Comparison of ENCODE assay signal across 1 cellular context in the genomic region with DNA sequence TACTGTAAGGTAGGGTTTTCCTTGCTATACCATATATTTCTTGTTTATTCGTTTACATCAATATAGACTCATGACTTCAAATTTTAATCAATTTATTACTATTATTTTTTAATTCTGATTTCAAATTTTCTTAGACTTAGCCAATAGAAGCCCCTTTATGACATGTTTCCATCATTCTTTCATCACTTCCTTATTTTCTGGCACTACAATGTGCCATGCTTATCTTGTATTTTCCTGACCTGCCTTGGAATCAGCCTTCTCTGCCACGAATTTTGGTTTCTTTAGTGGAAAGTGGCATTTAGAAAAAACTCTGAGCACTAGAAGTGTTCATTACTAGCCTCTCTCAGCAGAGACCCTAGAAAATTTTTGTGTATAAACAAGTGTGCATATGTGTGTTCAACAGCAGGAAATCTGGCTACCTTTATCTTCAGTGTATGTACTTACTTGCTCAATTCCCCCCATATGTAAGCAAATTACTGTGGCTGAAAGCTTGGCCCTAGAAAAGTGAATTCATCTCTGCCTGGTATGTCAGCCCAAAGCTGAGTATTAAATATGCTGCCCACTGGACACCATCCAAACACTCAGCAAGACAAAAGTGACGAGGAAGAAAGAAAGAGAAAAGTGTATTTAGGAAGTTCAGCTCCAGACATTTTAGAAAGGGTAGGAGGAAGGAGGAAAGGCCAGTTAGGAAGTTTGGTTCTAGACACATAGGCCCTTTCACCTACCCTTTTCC.
TF ChIP-seq lines count a peak whose summit lies in the region.

No MANE protein-coding gene starts in this region.

TF ChIP-seq in HepG2, 621 proteins besides CTCF, POLR2A, EP300 and RAD21 (continued from another document and continues in another):
- TF ChIP-seq, protein P1, sequence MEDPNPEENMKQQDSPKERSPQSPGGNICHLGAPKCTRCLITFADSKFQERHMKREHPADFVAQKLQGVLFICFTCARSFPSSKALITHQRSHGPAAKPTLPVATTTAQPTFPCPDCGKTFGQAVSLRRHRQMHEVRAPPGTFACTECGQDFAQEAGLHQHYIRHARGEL (CRISPR knock-in tag; IDR thresholded peaks at IDR 0.05), result no peak
- 0 out of 2 replicates have a peak, but pooled peaks have one; percentile 33 for TF ChIP-seq ZMYM4 (CRISPR knock-in tag; IDR thresholded peaks at IDR 0.05)
- TF ChIP-seq, protein P2, sequence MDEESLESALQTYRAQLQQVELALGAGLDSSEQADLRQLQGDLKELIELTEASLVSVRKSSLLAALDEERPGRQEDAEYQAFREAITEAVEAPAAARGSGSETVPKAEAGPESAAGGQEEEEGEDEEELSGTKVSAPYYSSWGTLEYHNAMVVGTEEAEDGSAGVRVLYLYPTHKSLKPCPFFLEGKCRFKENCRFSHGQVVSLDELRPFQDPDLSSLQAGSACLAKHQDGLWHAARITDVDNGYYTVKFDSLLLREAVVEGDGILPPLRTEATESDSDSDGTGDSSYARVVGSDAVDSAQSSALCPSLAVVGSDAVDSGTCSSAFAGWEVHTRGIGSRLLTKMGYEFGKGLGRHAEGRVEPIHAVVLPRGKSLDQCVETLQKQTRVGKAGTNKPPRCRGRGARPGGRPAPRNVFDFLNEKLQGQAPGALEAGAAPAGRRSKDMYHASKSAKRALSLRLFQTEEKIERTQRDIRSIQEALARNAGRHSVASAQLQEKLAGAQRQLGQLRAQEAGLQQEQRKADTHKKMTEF (CRISPR knock-in tag; IDR thresholded peaks at IDR 0.05), result no peak; the same call in 1 of the 2 replicates
- TF ChIP-seq, protein P3, sequence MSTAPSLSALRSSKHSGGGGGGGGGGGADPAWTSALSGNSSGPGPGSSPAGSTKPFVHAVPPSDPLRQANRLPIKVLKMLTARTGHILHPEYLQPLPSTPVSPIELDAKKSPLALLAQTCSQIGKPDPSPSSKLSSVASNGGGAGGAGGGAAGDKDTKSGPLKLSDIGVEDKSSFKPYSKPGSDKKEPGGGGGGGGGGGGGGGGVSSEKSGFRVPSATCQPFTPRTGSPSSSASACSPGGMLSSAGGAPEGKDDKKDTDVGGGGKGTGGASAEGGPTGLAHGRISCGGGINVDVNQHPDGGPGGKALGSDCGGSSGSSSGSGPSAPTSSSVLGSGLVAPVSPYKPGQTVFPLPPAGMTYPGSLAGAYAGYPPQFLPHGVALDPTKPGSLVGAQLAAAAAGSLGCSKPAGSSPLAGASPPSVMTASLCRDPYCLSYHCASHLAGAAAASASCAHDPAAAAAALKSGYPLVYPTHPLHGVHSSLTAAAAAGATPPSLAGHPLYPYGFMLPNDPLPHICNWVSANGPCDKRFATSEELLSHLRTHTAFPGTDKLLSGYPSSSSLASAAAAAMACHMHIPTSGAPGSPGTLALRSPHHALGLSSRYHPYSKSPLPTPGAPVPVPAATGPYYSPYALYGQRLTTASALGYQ (CRISPR knock-in tag; IDR thresholded peaks at IDR 0.05), result 0 out of 2 replicates have a peak, but pooled peaks have one; percentile 43
- no peak for TF ChIP-seq HMGA1 (CRISPR knock-in tag; conservative IDR thresholded peaks at IDR 0.05)
- no peak for TF ChIP-seq SIX1 (CRISPR knock-in tag; IDR thresholded peaks at IDR 0.05; ENCODE audit: borderline replicate concordance)
- no peak for TF ChIP-seq NBN (conservative IDR thresholded peaks at IDR 0.05)
- TF ChIP-seq FOXK1 (CRISPR knock-in tag; IDR thresholded peaks at IDR 0.05; ENCODE audit: borderline replicate concordance, low read depth), result peak; percentile 28; the same call in 1 of the 2 replicates
- TF ChIP-seq RFX1 (IDR thresholded peaks at IDR 0.05), result no peak
- TF ChIP-seq, protein P4, sequence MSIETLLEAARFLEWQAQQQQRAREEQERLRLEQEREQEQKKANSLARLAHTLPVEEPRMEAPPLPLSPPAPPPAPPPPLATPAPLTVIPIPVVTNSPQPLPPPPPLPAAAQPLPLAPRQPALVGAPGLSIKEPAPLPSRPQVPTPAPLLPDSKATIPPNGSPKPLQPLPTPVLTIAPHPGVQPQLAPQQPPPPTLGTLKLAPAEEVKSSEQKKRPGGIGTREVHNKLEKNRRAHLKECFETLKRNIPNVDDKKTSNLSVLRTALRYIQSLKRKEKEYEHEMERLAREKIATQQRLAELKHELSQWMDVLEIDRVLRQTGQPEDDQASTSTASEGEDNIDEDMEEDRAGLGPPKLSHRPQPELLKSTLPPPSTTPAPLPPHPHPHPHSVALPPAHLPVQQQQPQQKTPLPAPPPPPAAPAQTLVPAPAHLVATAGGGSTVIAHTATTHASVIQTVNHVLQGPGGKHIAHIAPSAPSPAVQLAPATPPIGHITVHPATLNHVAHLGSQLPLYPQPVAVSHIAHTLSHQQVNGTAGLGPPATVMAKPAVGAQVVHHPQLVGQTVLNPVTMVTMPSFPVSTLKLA (IDR thresholded peaks at IDR 0.05), result no peak
- TF ChIP-seq TCF7 (IDR thresholded peaks at IDR 0.05; ENCODE audit: low read depth), result no peak
- TF ChIP-seq, protein P5, sequence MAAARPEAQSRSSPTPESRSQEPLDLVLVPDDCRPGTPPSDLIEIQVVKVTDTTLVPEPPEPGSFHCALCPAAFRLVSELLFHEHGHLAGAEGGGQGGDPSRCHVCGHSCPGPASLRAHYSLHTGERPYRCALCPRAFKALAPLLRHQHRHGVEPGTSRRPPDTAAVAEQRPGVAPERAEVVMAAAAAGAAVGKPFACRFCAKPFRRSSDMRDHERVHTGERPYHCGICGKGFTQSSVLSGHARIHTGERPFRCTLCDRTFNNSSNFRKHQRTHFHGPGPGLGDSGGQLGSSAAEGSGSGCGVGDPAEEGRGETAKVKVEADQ (CRISPR knock-in tag; IDR thresholded peaks at IDR 0.05; ENCODE audit: borderline replicate concordance), result no peak
- TF ChIP-seq ZNF451 (CRISPR knock-in tag; IDR thresholded peaks at IDR 0.05), result no peak
- TF ChIP-seq ZBTB7A (CRISPR knock-in tag; IDR thresholded peaks at IDR 0.05), result no peak
- TF ChIP-seq ZNF570 (CRISPR knock-in tag; IDR thresholded peaks at IDR 0.05; ENCODE audit: borderline replicate concordance), result no peak
- no peak for TF ChIP-seq ZNF34 (CRISPR knock-in tag; IDR thresholded peaks at IDR 0.05; ENCODE audit: borderline replicate concordance)
- 0 out of 2 replicates have a peak, but pooled peaks have one; percentile 17 for TF ChIP-seq NFIC (IDR thresholded peaks at IDR 0.05; ENCODE audit: low read length)
- TF ChIP-seq ZNF44 (CRISPR knock-in tag; IDR thresholded peaks at IDR 0.05), result no peak
- no peak for TF ChIP-seq JUND (CRISPR knock-in tag; IDR thresholded peaks at IDR 0.05)
- no peak for TF ChIP-seq ZNF256 (CRISPR knock-in tag; conservative IDR thresholded peaks at IDR 0.05)
- no peak for TF ChIP-seq FLYWCH1 (CRISPR knock-in tag; IDR thresholded peaks at IDR 0.05)
- TF ChIP-seq NR1H2 (CRISPR knock-in tag; IDR thresholded peaks at IDR 0.05; ENCODE audit: borderline replicate concordance, low read depth), result no peak
- no peak for TF ChIP-seq TCF7L2 (IDR thresholded peaks at IDR 0.05; ENCODE audit: low read depth, low read length)
- TF ChIP-seq, protein P6, sequence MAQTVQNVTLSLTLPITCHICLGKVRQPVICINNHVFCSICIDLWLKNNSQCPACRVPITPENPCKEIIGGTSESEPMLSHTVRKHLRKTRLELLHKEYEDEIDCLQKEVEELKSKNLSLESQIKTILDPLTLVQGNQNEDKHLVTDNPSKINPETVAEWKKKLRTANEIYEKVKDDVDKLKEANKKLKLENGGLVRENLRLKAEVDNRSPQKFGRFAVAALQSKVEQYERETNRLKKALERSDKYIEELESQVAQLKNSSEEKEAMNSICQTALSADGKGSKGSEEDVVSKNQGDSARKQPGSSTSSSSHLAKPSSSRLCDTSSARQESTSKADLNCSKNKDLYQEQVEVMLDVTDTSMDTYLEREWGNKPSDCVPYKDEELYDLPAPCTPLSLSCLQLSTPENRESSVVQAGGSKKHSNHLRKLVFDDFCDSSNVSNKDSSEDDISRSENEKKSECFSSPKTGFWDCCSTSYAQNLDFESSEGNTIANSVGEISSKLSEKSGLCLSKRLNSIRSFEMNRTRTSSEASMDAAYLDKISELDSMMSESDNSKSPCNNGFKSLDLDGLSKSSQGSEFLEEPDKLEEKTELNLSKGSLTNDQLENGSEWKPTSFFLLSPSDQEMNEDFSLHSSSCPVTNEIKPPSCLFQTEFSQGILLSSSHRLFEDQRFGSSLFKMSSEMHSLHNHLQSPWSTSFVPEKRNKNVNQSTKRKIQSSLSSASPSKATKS (CRISPR knock-in tag; IDR thresholded peaks at IDR 0.05), result no peak
- no peak for TF ChIP-seq HNRNPH1 (optimal IDR thresholded peaks at IDR 0.05; ENCODE audit: low read depth, low read length)
- TF ChIP-seq IKZF1 (IDR thresholded peaks at IDR 0.05), result no peak
- TF ChIP-seq ZNF563 (CRISPR knock-in tag; IDR thresholded peaks at IDR 0.05), result no peak
- TF ChIP-seq PHF8 (CRISPR knock-in tag; IDR thresholded peaks at IDR 0.05), result no peak
- no peak for TF ChIP-seq ZKSCAN8 (CRISPR knock-in tag; IDR thresholded peaks at IDR 0.05; ENCODE audit: borderline replicate concordance)
- no peak for TF ChIP-seq SNAI1 (CRISPR knock-in tag; IDR thresholded peaks at IDR 0.05; ENCODE audit: borderline replicate concordance)
- no peak for TF ChIP-seq ZNF232 (CRISPR knock-in tag; IDR thresholded peaks at IDR 0.05; ENCODE audit: borderline replicate concordance)
- no peak for TF ChIP-seq ZNF382 (CRISPR knock-in tag; IDR thresholded peaks at IDR 0.05; ENCODE audit: borderline replicate concordance)
- TF ChIP-seq SP2 (CRISPR knock-in tag; IDR thresholded peaks at IDR 0.05), result no peak
- TF ChIP-seq, protein P7, sequence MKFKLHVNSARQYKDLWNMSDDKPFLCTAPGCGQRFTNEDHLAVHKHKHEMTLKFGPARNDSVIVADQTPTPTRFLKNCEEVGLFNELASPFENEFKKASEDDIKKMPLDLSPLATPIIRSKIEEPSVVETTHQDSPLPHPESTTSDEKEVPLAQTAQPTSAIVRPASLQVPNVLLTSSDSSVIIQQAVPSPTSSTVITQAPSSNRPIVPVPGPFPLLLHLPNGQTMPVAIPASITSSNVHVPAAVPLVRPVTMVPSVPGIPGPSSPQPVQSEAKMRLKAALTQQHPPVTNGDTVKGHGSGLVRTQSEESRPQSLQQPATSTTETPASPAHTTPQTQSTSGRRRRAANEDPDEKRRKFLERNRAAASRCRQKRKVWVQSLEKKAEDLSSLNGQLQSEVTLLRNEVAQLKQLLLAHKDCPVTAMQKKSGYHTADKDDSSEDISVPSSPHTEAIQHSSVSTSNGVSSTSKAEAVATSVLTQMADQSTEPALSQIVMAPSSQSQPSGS (CRISPR knock-in tag; IDR thresholded peaks at IDR 0.05), result no peak
- no peak for TF ChIP-seq SETDB1 (CRISPR knock-in tag; IDR thresholded peaks at IDR 0.05; ENCODE audit: borderline replicate concordance)
- TF ChIP-seq, protein P8, sequence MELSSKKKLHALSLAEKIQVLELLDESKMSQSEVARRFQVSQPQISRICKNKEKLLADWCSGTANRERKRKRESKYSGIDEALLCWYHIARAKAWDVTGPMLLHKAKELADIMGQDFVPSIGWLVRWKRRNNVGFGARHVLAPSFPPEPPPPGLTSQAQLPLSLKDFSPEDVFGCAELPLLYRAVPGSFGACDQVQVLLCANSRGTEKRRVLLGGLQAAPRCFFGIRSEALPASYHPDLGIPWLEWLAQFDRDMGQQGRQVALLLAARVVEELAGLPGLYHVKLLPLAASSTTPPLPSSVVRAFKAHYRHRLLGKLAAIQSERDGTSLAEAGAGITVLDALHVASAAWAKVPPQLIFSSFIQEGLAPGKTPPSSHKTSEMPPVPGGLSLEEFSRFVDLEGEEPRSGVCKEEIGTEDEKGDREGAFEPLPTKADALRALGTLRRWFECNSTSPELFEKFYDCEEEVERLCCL (CRISPR knock-in tag; IDR thresholded peaks at IDR 0.05; ENCODE audit: borderline replicate concordance), result no peak
- TF ChIP-seq ZNF292 (CRISPR knock-in tag; IDR thresholded peaks at IDR 0.05; ENCODE audit: borderline replicate concordance, low read depth), result no peak
- TF ChIP-seq, protein P9, sequence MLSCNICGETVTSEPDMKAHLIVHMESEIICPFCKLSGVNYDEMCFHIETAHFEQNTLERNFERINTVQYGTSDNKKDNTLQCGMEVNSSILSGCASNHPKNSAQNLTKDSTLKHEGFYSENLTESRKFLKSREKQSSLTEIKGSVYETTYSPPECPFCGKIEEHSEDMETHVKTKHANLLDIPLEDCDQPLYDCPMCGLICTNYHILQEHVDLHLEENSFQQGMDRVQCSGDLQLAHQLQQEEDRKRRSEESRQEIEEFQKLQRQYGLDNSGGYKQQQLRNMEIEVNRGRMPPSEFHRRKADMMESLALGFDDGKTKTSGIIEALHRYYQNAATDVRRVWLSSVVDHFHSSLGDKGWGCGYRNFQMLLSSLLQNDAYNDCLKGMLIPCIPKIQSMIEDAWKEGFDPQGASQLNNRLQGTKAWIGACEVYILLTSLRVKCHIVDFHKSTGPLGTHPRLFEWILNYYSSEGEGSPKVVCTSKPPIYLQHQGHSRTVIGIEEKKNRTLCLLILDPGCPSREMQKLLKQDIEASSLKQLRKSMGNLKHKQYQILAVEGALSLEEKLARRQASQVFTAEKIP (CRISPR knock-in tag; IDR thresholded peaks at IDR 0.05; ENCODE audit: borderline replicate concordance), result no peak
- TF ChIP-seq ATM (IDR thresholded peaks at IDR 0.05; ENCODE audit: borderline replicate concordance), result no peak
- TF ChIP-seq, protein P10, sequence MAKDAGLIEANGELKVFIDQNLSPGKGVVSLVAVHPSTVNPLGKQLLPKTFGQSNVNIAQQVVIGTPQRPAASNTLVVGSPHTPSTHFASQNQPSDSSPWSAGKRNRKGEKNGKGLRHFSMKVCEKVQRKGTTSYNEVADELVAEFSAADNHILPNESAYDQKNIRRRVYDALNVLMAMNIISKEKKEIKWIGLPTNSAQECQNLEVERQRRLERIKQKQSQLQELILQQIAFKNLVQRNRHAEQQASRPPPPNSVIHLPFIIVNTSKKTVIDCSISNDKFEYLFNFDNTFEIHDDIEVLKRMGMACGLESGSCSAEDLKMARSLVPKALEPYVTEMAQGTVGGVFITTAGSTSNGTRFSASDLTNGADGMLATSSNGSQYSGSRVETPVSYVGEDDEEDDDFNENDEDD (CRISPR knock-in tag; IDR thresholded peaks at IDR 0.05; ENCODE audit: borderline replicate concordance), result no peak
- no peak for TF ChIP-seq ZNF615 (CRISPR knock-in tag; IDR thresholded peaks at IDR 0.05; ENCODE audit: borderline replicate concordance)
- peak; percentile 55; the same call in 1 of the 2 replicates for TF ChIP-seq ELF3 (CRISPR knock-in tag; IDR thresholded peaks at IDR 0.05)
- no peak for TF ChIP-seq MLLT10 (CRISPR knock-in tag; IDR thresholded peaks at IDR 0.05)
- TF ChIP-seq, protein P11, sequence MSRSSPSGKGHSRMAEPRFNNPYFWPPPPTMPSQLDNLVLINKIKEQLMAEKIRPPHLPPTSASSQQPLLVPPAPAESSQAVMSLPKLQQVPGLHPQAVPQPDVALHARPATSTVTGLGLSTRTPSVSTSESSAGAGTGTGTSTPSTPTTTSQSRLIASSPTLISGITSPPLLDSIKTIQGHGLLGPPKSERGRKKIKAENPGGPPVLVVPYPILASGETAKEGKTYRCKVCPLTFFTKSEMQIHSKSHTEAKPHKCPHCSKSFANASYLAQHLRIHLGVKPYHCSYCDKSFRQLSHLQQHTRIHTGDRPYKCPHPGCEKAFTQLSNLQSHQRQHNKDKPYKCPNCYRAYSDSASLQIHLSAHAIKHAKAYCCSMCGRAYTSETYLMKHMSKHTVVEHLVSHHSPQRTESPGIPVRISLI (CRISPR knock-in tag; IDR thresholded peaks at IDR 0.05; ENCODE audit: borderline replicate concordance), result no peak
- TF ChIP-seq ZNF788 (CRISPR knock-in tag; IDR thresholded peaks at IDR 0.05; ENCODE audit: borderline replicate concordance), result no peak
- no peak for TF ChIP-seq SATB2 (CRISPR knock-in tag; IDR thresholded peaks at IDR 0.05)
- no peak for TF ChIP-seq MXD4 (CRISPR knock-in tag; IDR thresholded peaks at IDR 0.05)
